ENCODE assay signal across 30 cellular contexts in genomic region chr19:55244004-55244680, GRCh38.
"Had no signal": no experiment of that assay in that cellular context is flagged by ENCODE, and none has a peak within 500 bp of the region (broad histone marks: within the 10 kb centered on the region; RNA-seq: fewer than 3 reads in every experiment).

No MANE protein-coding gene starts in this region.

- H3K4me3 Mint-ChIP-seq: stimulated activated memory B cell treated with anti-CD40 and anti-IgM and Interleukin-4, amounts not matched to agents 10 μg/mL and 1 μg/mL and 100 μg/mL, for 72 hours; stimulated activated naive CD8-positive, alpha-beta T cell treated with anti-CD3 and anti-CD28 coated beads, Interleukin-15, amount 100 ng/mL, for 72 hours; T-helper 1 cell treated with Interleukin-12 subunit alpha and Interleukin-12 subunit beta and Interleukin-4 antibody, amounts not matched to agents 30 μg/mL and 1 μg/mL, for 36 hours had no signal

- H3K4me3 ChIP-seq: psoas muscle, sigmoid colon, upper lobe of left lung had no signal

- H3K27ac ChIP-seq: parathyroid adenoma, psoas muscle, sigmoid colon, upper lobe of left lung, VCaP had no signal

- DNase-seq: activated CD4-positive, alpha-beta T cell treated with anti-CD3 and anti-CD28 coated beads for 48 hours; activated CD4-positive, alpha-beta T cell treated with anti-CD3 and anti-CD28 coated beads, Interleukin-2, amount 50 U/mL, for 48 hours; activated CD8-positive, alpha-beta memory T cell treated with anti-CD3 and anti-CD28 coated beads, Interleukin-2, amount 50 U/mL, for 48 hours; activated naive CD4-positive, alpha-beta T cell; activated T-cell treated with anti-CD3 and anti-CD28 coated beads, Interleukin-2, amount 50 U/mL, for 48 hours; effector CD8-positive, alpha-beta T cell; glutamatergic neuron; left cardiac atrium; mammary epithelial cell; nucleus accumbens; sigmoid colon; small intestine; stimulated activated CD4-positive, alpha-beta T cell treated with anti-CD3 and anti-CD28 coated beads, Interleukin-1b, Interleukin-23, amount 100 ng/mL, for 48 hours; stimulated activated CD4-positive, alpha-beta T cell treated with anti-CD3 and anti-CD28 coated beads, Interleukin-4, amount 100 ng/mL, for 4 hours; stimulated activated CD8-positive, alpha-beta memory T cell treated with anti-CD3 and anti-CD28 coated beads, Interleukin-4, amount 100 ng/mL, for 48 hours; stimulated activated naive CD8-positive, alpha-beta T cell treated with anti-CD3 and anti-CD28 coated beads, Interleukin-15, amount 100 ng/mL, for 72 hours; substantia nigra; SW 1271; T-helper 9 cell had no signal

- H3K27me3 ChIP-seq: sigmoid colon, upper lobe of left lung had no signal

- H3K27ac Mint-ChIP-seq: stimulated activated memory B cell treated with anti-CD40 and anti-IgM and Interleukin-4, amounts not matched to agents 10 μg/mL and 1 μg/mL and 100 μg/mL, for 72 hours; T-helper 1 cell treated with Interleukin-12 subunit alpha and Interleukin-12 subunit beta and Interleukin-4 antibody, amounts not matched to agents 30 μg/mL and 1 μg/mL, for 36 hours had no signal

- ATAC-seq: activated CD4-positive, CD25-positive, alpha-beta regulatory T cell treated with anti-CD3 and anti-CD28 coated beads, Interleukin-2, amount 50 U/mL, for 24 hours; left cardiac atrium; psoas muscle; stimulated activated memory B cell treated with anti-CD40 and anti-IgM and Interleukin-4, amounts not matched to agents 10 μg/mL and 1 μg/mL and 100 μg/mL, for 72 hours; stimulated activated naive CD8-positive, alpha-beta T cell treated with anti-CD3 and anti-CD28 coated beads, Interleukin-15, amount 100 ng/mL, for 72 hours had no signal

- FAIRE-seq: colon, frontal cortex, islet of Langerhans, small intestine, TTC549 had no signal

- H3K27me3 Mint-ChIP-seq: stimulated activated memory B cell treated with anti-CD40 and anti-IgM and Interleukin-4, amounts not matched to agents 10 μg/mL and 1 μg/mL and 100 μg/mL, for 72 hours; stimulated activated naive CD8-positive, alpha-beta T cell treated with anti-CD3 and anti-CD28 coated beads, Interleukin-15, amount 100 ng/mL, for 72 hours had no signal

- H3K4me1 ChIP-seq: psoas muscle had no signal

- H3K9me3 Mint-ChIP-seq: stimulated activated memory B cell treated with anti-CD40 and anti-IgM and Interleukin-4, amounts not matched to agents 10 μg/mL and 1 μg/mL and 100 μg/mL, for 72 hours; stimulated activated naive CD8-positive, alpha-beta T cell treated with anti-CD3 and anti-CD28 coated beads, Interleukin-15, amount 100 ng/mL, for 72 hours; T-helper 1 cell treated with Interleukin-12 subunit alpha and Interleukin-12 subunit beta and Interleukin-4 antibody, amounts not matched to agents 30 μg/mL and 1 μg/mL, for 36 hours had no signal

- H3K9me3 ChIP-seq: psoas muscle, sigmoid colon, upper lobe of left lung had no signal

- H2AFZ ChIP-seq: parathyroid adenoma had no signal
